Comparison of ENCODE assay signal across 9 cellular contexts in genomic region chr9:122389799-122390481, GRCh38. TPM values are rescaled to one million over a fixed set of nuclear protein-coding genes. Genes with fewer than 3 reads are reported as not detected.
A peak's percentile ranks its signal among the peaks of the same experiment; 100 is the strongest.
DNase-seq lines count a peak whose midpoint lies in the region; ATAC-seq and TF ChIP-seq lines count a peak whose summit lies in the region.
"Had no signal": no experiment of that assay in that cellular context is flagged by ENCODE, and none has a peak within 500 bp of the region (broad histone marks: within the 10 kb centered on the region; RNA-seq: fewer than 3 reads in every experiment).

No MANE protein-coding gene starts in this region.

- intact Hi-C loops in activated naive CD4-positive, alpha-beta T cell treated with anti-CD3 and anti-CD28 coated beads for 36 hours (cut with micrococcal nuclease), result no loop called here

- CTCF ChIA-PET in activated naive CD4-positive, alpha-beta T cell treated with anti-CD3 and anti-CD28 coated beads for 36 hours (lab: Charles Lee), result interaction anchor here (0.6 kb wide), 2 partner anchors 64 to 316 kb away, joined by 3 read pairs; no protein-coding TSS in a partner anchor

- no peaks in the 10 kb centered on the region for H3K4me1 Mint-ChIP-seq in activated naive CD4-positive, alpha-beta T cell treated with anti-CD3 and anti-CD28 coated beads for 36 hours (ENCODE audit: low read depth)
- H3K4me1 Mint-ChIP-seq: activated naive CD4-positive, alpha-beta T cell treated with anti-CD3 and anti-CD28 coated beads, Interleukin-2, amount 50 U/mL, for 24 hours had no signal

- H3K9me3 Mint-ChIP-seq in activated naive CD4-positive, alpha-beta T cell treated with anti-CD3 and anti-CD28 coated beads for 36 hours, result no peaks in the 10 kb centered on the region
- H3K9me3 Mint-ChIP-seq: activated naive CD4-positive, alpha-beta T cell treated with anti-CD3 and anti-CD28 coated beads, Interleukin-2, amount 50 U/mL, for 24 hours had no signal

- no peak overlapping the region for H3K4me3 Mint-ChIP-seq in activated naive CD4-positive, alpha-beta T cell treated with anti-CD3 and anti-CD28 coated beads for 36 hours
- H3K4me3 Mint-ChIP-seq: activated naive CD4-positive, alpha-beta T cell treated with anti-CD3 and anti-CD28 coated beads, Interleukin-2, amount 50 U/mL, for 24 hours had no signal

- peak overlapping the region in 8 of 10 experiments; percentile 21 to 50 (median 37); a peak in 13 of 20 replicates for H3K4me3 ChIP-seq in BLaER1 treated with 17β-estradiol and CSF1 and Interleukin-3, amounts not matched to agents 10 nM and 100 nM
- no peak overlapping the region for H3K4me3 ChIP-seq in epithelial cell of esophagus (ENCODE audit: low read length)

- peak overlapping the region; percentile 81 to 95 (median 88) for H3K4me2 ChIP-seq in BLaER1 treated with 17β-estradiol and CSF1 and Interleukin-3, amounts not matched to agents 10 nM and 100 nM

- peaks cover 38 to 58% (median 48%) of the 10 kb centered on the region in 10 experiments for H3K4me1 ChIP-seq in BLaER1 treated with 17β-estradiol and CSF1 and Interleukin-3, amounts not matched to agents 10 nM and 100 nM

- H3K36me3 ChIP-seq in BLaER1 treated with 17β-estradiol and CSF1 and Interleukin-3, amounts not matched to agents 10 nM and 100 nM, result peaks cover 0 to 64% (median 0%) of the 10 kb centered on the region in 11 experiments; a peak in 10 of 22 replicates

- no peak overlapping the region for H3K27ac Mint-ChIP-seq in activated naive CD4-positive, alpha-beta T cell treated with anti-CD3 and anti-CD28 coated beads for 36 hours
- H3K27ac Mint-ChIP-seq: activated naive CD4-positive, alpha-beta T cell treated with anti-CD3 and anti-CD28 coated beads, Interleukin-2, amount 50 U/mL, for 24 hours had no signal

- peak; percentile 94 for DNase-seq in NCI-H2029 (lab: John Stamatoyannopoulos, UW)
- DNase-seq in epithelial cell of esophagus (ENCODE audit: low read depth), result peak; percentile 60
- no peak for DNase-seq in activated CD4-positive, alpha-beta T cell treated with anti-CD3 and anti-CD28 coated beads for 1 hour
- no peak for DNase-seq in cerebellum (ENCODE audit: low spot score)
- DNase-seq in activated naive CD4-positive, alpha-beta T cell treated with anti-CD3 and anti-CD28 coated beads for 36 hours, result no peak

- ATAC-seq in GM21576 (IDR thresholded peaks at IDR 0.05; ENCODE audit: unreplicated experiment), result peak; percentile 54
- no peak for ATAC-seq in HG03135 (IDR thresholded peaks at IDR 0.05; ENCODE audit: unreplicated experiment)

- peak overlapping the region; percentile 51 to 89 (median 80); a peak in 21 of 22 replicates for H3K27ac ChIP-seq in BLaER1 treated with 17β-estradiol and CSF1 and Interleukin-3, amounts not matched to agents 10 nM and 100 nM

- no peaks in the 10 kb centered on the region for H3K36me3 Mint-ChIP-seq in activated naive CD4-positive, alpha-beta T cell treated with anti-CD3 and anti-CD28 coated beads for 36 hours (ENCODE audit: low read depth)
- H3K36me3 Mint-ChIP-seq: activated naive CD4-positive, alpha-beta T cell treated with anti-CD3 and anti-CD28 coated beads, Interleukin-2, amount 50 U/mL, for 24 hours had no signal

- no peaks in the 10 kb centered on the region for H3K9me3 ChIP-seq in BLaER1 treated with 17β-estradiol and CSF1 and Interleukin-3, amounts not matched to agents 10 nM and 100 nM (replicated peaks in 1 of 11)

- no peaks in the 10 kb centered on the region for H4K20me1 ChIP-seq in BLaER1 treated with 17β-estradiol and CSF1 and Interleukin-3, amounts not matched to agents 10 nM and 100 nM

- peaks cover 20% of the 10 kb centered on the region for H3K27me3 Mint-ChIP-seq in activated naive CD4-positive, alpha-beta T cell treated with anti-CD3 and anti-CD28 coated beads for 36 hours (ENCODE audit: low read depth)

- no peaks in the 10 kb centered on the region for H3K27me3 ChIP-seq in BLaER1 treated with 17β-estradiol and CSF1 and Interleukin-3, amounts not matched to agents 10 nM and 100 nM

- peak overlapping the region in 9 of 11 experiments; percentile 48 to 78 (median 72); a peak in 19 of 22 replicates for H3K9ac ChIP-seq in BLaER1 treated with 17β-estradiol and CSF1 and Interleukin-3, amounts not matched to agents 10 nM and 100 nM

- no peak for TF ChIP-seq CTCF in epithelial cell of esophagus (IDR thresholded peaks at IDR 0.05; ENCODE audit: insufficient read depth, low read depth, low read length, missing control alignments)

RNA-seq across cellular contexts. Expression of gene PTGS1, which starts 19.1 kb away (rescaled TPM):
- total RNA-seq in cerebellum, result 1.2 TPM
- total RNA-seq in activated naive CD4-positive, alpha-beta T cell treated with anti-CD3 and anti-CD28 coated beads for 36 hours, result not detected

Comparison
In these comparisons a context has a peak if more than half of its experiments do, and no peak if none do; other contexts are left out.
1. DNase-seq: peak in NCI-H2029 (single experiment) and epithelial cell of esophagus (single experiment); none in activated CD4-positive, alpha-beta T cell treated with anti-CD3 and anti-CD28 coated beads for 1 hour (single experiment), cerebellum (single experiment) and activated naive CD4-positive, alpha-beta T cell treated with anti-CD3 and anti-CD28 coated beads for 36 hours (single experiment).